18 cellular contexts compared by ENCODE assay signal in genomic region chr9:124311283-124311682, GRCh38. TPM values are rescaled to one million over a fixed set of nuclear protein-coding genes. Genes with fewer than 3 reads are reported as not detected.
DNase-seq lines count a peak whose midpoint lies in the region; ATAC-seq and TF ChIP-seq lines count a peak whose summit lies in the region.
"Had no signal": no experiment of that assay in that cellular context is flagged by ENCODE, and none has a peak within 500 bp of the region (broad histone marks: within the 10 kb centered on the region; RNA-seq: fewer than 3 reads in every experiment).

No MANE protein-coding gene starts in this region.

- H4K5ac ChIP-seq in H9 (ENCODE audit: insufficient read length, low read depth, low read length) = no peak overlapping the region

- H2BK20ac ChIP-seq in H9 (ENCODE audit: low read depth, low read length, poor library complexity, severe bottlenecking) = no peak overlapping the region

- no TSS peak for BruUV-seq in Calu3 (replicated peaks; lab: Mats Ljungman, UMichigan)

- no peak overlapping the region for H3T11ph ChIP-seq in H9 (ENCODE audit: low read length)

- no peak overlapping the region for H4K91ac ChIP-seq in H9 (ENCODE audit: insufficient read length, low read depth, low read length)

- no peak overlapping the region for H3K18ac ChIP-seq in H9 (ENCODE audit: insufficient read length, low read depth, low read length)

- H3K36me3 ChIP-seq in heart left ventricle = peaks cover 0 to 71% (median 8%) of the 10 kb centered on the region in 9 donors

- no peak for TF ChIP-seq POLR2A in heart left ventricle (IDR thresholded peaks at IDR 0.05)

- peaks cover 2% of the 10 kb centered on the region for H4K20me1 ChIP-seq in H9 (ENCODE audit: control insufficient read depth, insufficient read depth, insufficient read length)

- no peaks in the 10 kb centered on the region for H3K4me1 ChIP-seq in H9 (ENCODE audit: insufficient read depth, low read length)
- H3K4me1 ChIP-seq in heart left ventricle = peaks cover 0 to under 1% (median 0%) of the 10 kb centered on the region in 12 donors

- H3K56ac ChIP-seq in H9 (ENCODE audit: insufficient read length, low read depth, low read length) = no peak overlapping the region

- intact Hi-C loops in Calu3 (cut with micrococcal nuclease; ENCODE audit: unreplicated experiment) (no loop called here), activated B cell treated with CpG ODN at 0.5 μM for 24 hours (cut with micrococcal nuclease) (no loop called here), heart left ventricle (cut with DNase I) (loop anchor here in 1 of 10 donors (10.0 kb wide), 1 partner anchor 46 kb away; no protein-coding TSS in a partner anchor)

- H2BK15ac ChIP-seq in H9 (ENCODE audit: low read depth, low read length) = no peak overlapping the region

- peaks cover 21% of the 10 kb centered on the region for H3K36me3 Mint-ChIP-seq in Calu3 (ENCODE audit: insufficient read depth, unreplicated experiment)
- H3K36me3 Mint-ChIP-seq in H9 (ENCODE audit: insufficient read depth in 1 of 3, low read depth in 3 of 3) = no peaks in the 10 kb centered on the region; a peak in 1 of 7 replicates
- peaks cover 68% of the 10 kb centered on the region for H3K36me3 Mint-ChIP-seq in activated B cell treated with CpG ODN at 0.5 μM for 24 hours (ENCODE audit: low read depth)
- H3K36me3 Mint-ChIP-seq in neural crest cell (ENCODE audit: low read depth) = no peaks in the 10 kb centered on the region
- peaks cover 1% of the 10 kb centered on the region for H3K36me3 Mint-ChIP-seq in progenitor cell of endocrine pancreas (ENCODE audit: insufficient read depth)
- H3K36me3 Mint-ChIP-seq: natural killer cell treated with Interleukin-12 subunit alpha and Interleukin-12 subunit beta and Interleukin-15 and Interleukin-18, amount 100 ng/mL, for 72 hours had no signal

- H3K9me3 Mint-ChIP-seq in Calu3 (ENCODE audit: low read depth, unreplicated experiment) (no peaks in the 10 kb centered on the region), H9 (no peaks in the 10 kb centered on the region), activated B cell treated with CpG ODN at 0.5 μM for 24 hours (no peaks in the 10 kb centered on the region), neural crest cell (no peaks in the 10 kb centered on the region), progenitor cell of endocrine pancreas (ENCODE audit: low read depth) (no peaks in the 10 kb centered on the region)
- H3K9me3 Mint-ChIP-seq: activated CD4-positive, alpha-beta T cell treated with anti-CD3 and anti-CD28 coated beads, Interleukin-2, amount 10 ng/mL, durations not matched to agents 7 days and 5 days; natural killer cell treated with Interleukin-12 subunit alpha and Interleukin-12 subunit beta and Interleukin-15 and Interleukin-18, amount 100 ng/mL, for 72 hours had no signal

- H3K27ac Mint-ChIP-seq in Calu3 (ENCODE audit: unreplicated experiment) (peak overlapping the region; percentile 47), H9 (no peak overlapping the region; a peak in 2 of 7 replicates), activated B cell treated with CpG ODN at 0.5 μM for 24 hours (peak overlapping the region; percentile 36), neural crest cell (ENCODE audit: unreplicated experiment) (peak overlapping the region; percentile 50), progenitor cell of endocrine pancreas (no peak overlapping the region)
- H3K27ac Mint-ChIP-seq: activated CD4-positive, alpha-beta T cell treated with anti-CD3 and anti-CD28 coated beads, Interleukin-2, amount 10 ng/mL, durations not matched to agents 7 days and 5 days; natural killer cell treated with Interleukin-12 subunit alpha and Interleukin-12 subunit beta and Interleukin-15 and Interleukin-18, amount 100 ng/mL, for 72 hours had no signal

- H2AK5ac ChIP-seq in H9 (ENCODE audit: insufficient read length, low read length) = no peak overlapping the region

- TF ChIP-seq CTCF in Calu3 (IDR thresholded peaks at IDR 0.05; ENCODE audit: unreplicated experiment) (no peak), H9 (conservative IDR thresholded peaks at IDR 0.05) (peak; percentile 52; the same call in 2 of the 3 replicates), activated B cell treated with CpG ODN at 0.5 μM for 24 hours (IDR thresholded peaks at IDR 0.05) (no peak), neural crest cell (conservative IDR thresholded peaks at IDR 0.05) (no peak), heart left ventricle (IDR thresholded peaks at IDR 0.05) (no peak), progenitor cell of endocrine pancreas (IDR thresholded peaks at IDR 0.05; ENCODE audit: unreplicated experiment) (no peak)

- no peak overlapping the region for H3K27ac ChIP-seq in H9 (ENCODE audit: insufficient read length, low read depth, low read length)
- H3K27ac ChIP-seq in heart left ventricle = no peak overlapping the region
- H3K27ac ChIP-seq: BLaER1 treated with 17β-estradiol and CSF1 and Interleukin-3, amounts not matched to agents 10 nM and 100 nM; SK-N-MC; thoracic aorta had no signal

- no peaks in the 10 kb centered on the region for H3K79me1 ChIP-seq in H9 (ENCODE audit: insufficient read depth, low read depth, low read length, poor library complexity, severe bottlenecking)

- H3K27me3 ChIP-seq in H9 (ENCODE audit: insufficient read depth, low read length) (no peaks in the 10 kb centered on the region), heart left ventricle (no peaks in the 10 kb centered on the region)
- H3K27me3 ChIP-seq: BLaER1 treated with 17β-estradiol and CSF1 and Interleukin-3, amounts not matched to agents 10 nM and 100 nM had no signal

- H3K4me2 ChIP-seq in H9 (ENCODE audit: insufficient read depth, insufficient read length, low read length) = no peak overlapping the region
- H3K4me2 ChIP-seq: BLaER1 treated with 17β-estradiol and CSF1 and Interleukin-3, amounts not matched to agents 10 nM and 100 nM had no signal

- H3K4me3 ChIP-seq in heart left ventricle = no peak overlapping the region
- H3K4me3 ChIP-seq: BLaER1 treated with 17β-estradiol and CSF1 and Interleukin-3, amounts not matched to agents 10 nM and 100 nM; K562; SK-N-MC; thoracic aorta had no signal

- no peak overlapping the region for H2AFZ ChIP-seq in H9 (ENCODE audit: low read length)

- no CpG with 5 or more reads among the region's 5 CpGs for WGBS in H9 (ENCODE audit: extremely low coverage, insufficient read length, low lambda C conversion rate)
- 92 to 96% (median 95%) methylated on average over 4 to 5 of the region's 5 CpGs for WGBS in heart left ventricle, 4 donors

- H3K23me2 ChIP-seq in H9 (ENCODE audit: insufficient read length, low read depth, low read length, poor library complexity, severe bottlenecking) = no peaks in the 10 kb centered on the region

- H2BK5ac ChIP-seq in H9 (ENCODE audit: insufficient read length, low read length) = no peak overlapping the region

- POLR2A ChIA-PET in activated B cell treated with CpG ODN at 0.5 μM for 24 hours (lab: Charles Lee) = no interaction called here

- H3K79me2 ChIP-seq in H9 (ENCODE audit: insufficient read depth, low read length) = no peaks in the 10 kb centered on the region

- no peak overlapping the region for H4K8ac ChIP-seq in H9 (replicated peaks; ENCODE audit: insufficient read length, low read depth, low read length)

- no peak overlapping the region for H2BK120ac ChIP-seq in H9 (ENCODE audit: low read depth, low read length, poor library complexity, severe bottlenecking)

- no peak overlapping the region for H3K9ac ChIP-seq in H9 (ENCODE audit: extremely low read depth, insufficient read length, low read length)
- H3K9ac ChIP-seq: BLaER1 treated with 17β-estradiol and CSF1 and Interleukin-3, amounts not matched to agents 10 nM and 100 nM had no signal

- no peak overlapping the region for H2BK12ac ChIP-seq in H9 (ENCODE audit: insufficient read length, low read depth, low read length)

- H3K23ac ChIP-seq in H9 (ENCODE audit: insufficient read length, low read depth, low read length) = no peak overlapping the region

- H3K14ac ChIP-seq in H9 (ENCODE audit: insufficient read depth, low read length) = no peak overlapping the region

- CTCF ChIA-PET in Calu3 (lab: Charles Lee) = interaction anchor here (0.6 kb wide), 1 partner anchor 122 kb away, joined by 5 read pairs; no protein-coding TSS in a partner anchor
- CTCF ChIA-PET in activated B cell treated with CpG ODN at 0.5 μM for 24 hours (lab: Charles Lee) = interaction anchor here (0.9 to 3.4 kb wide), 2 partner anchors 45 to 185 kb away, joined by 3 to 14 read pairs; no protein-coding TSS in a partner anchor

- no peak for DNase-seq in Calu3
- peak; percentile 62 for DNase-seq in H9
- no peak for DNase-seq in activated B cell treated with CpG ODN at 0.5 μM for 24 hours
- no peak for DNase-seq in neural crest cell (ENCODE audit: low read depth, low spot score)
- no peak for DNase-seq in heart left ventricle
- DNase-seq in SW480 (ENCODE audit: low spot score) = no peak
- no peak for DNase-seq in progenitor cell of endocrine pancreas (ENCODE audit: low spot score, unreplicated experiment)
- DNase-seq: activated CD4-positive, alpha-beta T cell treated with anti-CD3 and anti-CD28 coated beads, Interleukin-2, amount 10 ng/mL, durations not matched to agents 7 days and 5 days; activated naive CD4-positive, alpha-beta T cell treated with anti-CD3 and anti-CD28 coated beads, Interleukin-2, amount 50 U/mL, for 16 hours; GOT3; NCI-H524; stimulated activated CD4-positive, alpha-beta T cell treated with anti-CD3 and anti-CD28 coated beads, Interleukin-12 subunit alpha, Interleukin-12 subunit beta, amount 100 ng/mL, for 4 hours; T1000 had no signal

- H3K9me3 ChIP-seq in H9 (ENCODE audit: control insufficient read depth, low read depth, low read length) (no peaks in the 10 kb centered on the region), heart left ventricle (no peaks in the 10 kb centered on the region)
- H3K9me3 ChIP-seq: BLaER1 treated with 17β-estradiol and CSF1 and Interleukin-3, amounts not matched to agents 10 nM and 100 nM; thoracic aorta had no signal

- H3K4me1 Mint-ChIP-seq in Calu3 (ENCODE audit: low read depth, unreplicated experiment) (peaks cover 12% of the 10 kb centered on the region), H9 (peaks cover 0 to 4% of the 10 kb centered on the region in 2 experiments; a peak in 1 of 4 replicates), activated B cell treated with CpG ODN at 0.5 μM for 24 hours (peaks cover 8% of the 10 kb centered on the region), neural crest cell (peaks cover 2% of the 10 kb centered on the region), progenitor cell of endocrine pancreas (ENCODE audit: low read depth) (no peaks in the 10 kb centered on the region)
- H3K4me1 Mint-ChIP-seq: activated CD4-positive, alpha-beta T cell treated with anti-CD3 and anti-CD28 coated beads, Interleukin-2, amount 10 ng/mL, durations not matched to agents 7 days and 5 days had no signal

- H3K27me3 Mint-ChIP-seq in Calu3 (ENCODE audit: unreplicated experiment) (no peaks in the 10 kb centered on the region), H9 (ENCODE audit: low read depth) (no peaks in the 10 kb centered on the region), activated B cell treated with CpG ODN at 0.5 μM for 24 hours (no peaks in the 10 kb centered on the region), neural crest cell (ENCODE audit: low read depth) (no peaks in the 10 kb centered on the region), progenitor cell of endocrine pancreas (no peaks in the 10 kb centered on the region)
- H3K27me3 Mint-ChIP-seq: activated CD4-positive, alpha-beta T cell treated with anti-CD3 and anti-CD28 coated beads, Interleukin-2, amount 10 ng/mL, durations not matched to agents 7 days and 5 days; natural killer cell treated with Interleukin-12 subunit alpha and Interleukin-12 subunit beta and Interleukin-15 and Interleukin-18, amount 100 ng/mL, for 72 hours had no signal

- H3K4me3 Mint-ChIP-seq in Calu3 (ENCODE audit: low read depth, unreplicated experiment) (no peak overlapping the region), H9 (no peak overlapping the region), activated B cell treated with CpG ODN at 0.5 μM for 24 hours (no peak overlapping the region), neural crest cell (no peak overlapping the region), progenitor cell of endocrine pancreas (ENCODE audit: low read depth) (no peak overlapping the region)
- H3K4me3 Mint-ChIP-seq: activated CD4-positive, alpha-beta T cell treated with anti-CD3 and anti-CD28 coated beads, Interleukin-2, amount 10 ng/mL, durations not matched to agents 7 days and 5 days; natural killer cell treated with Interleukin-12 subunit alpha and Interleukin-12 subunit beta and Interleukin-15 and Interleukin-18, amount 100 ng/mL, for 72 hours had no signal

- H3K4ac ChIP-seq in H9 (ENCODE audit: low read depth, low read length) = no peak overlapping the region

- ATAC-seq in activated B cell treated with CpG ODN at 0.5 μM for 24 hours (ENCODE audit: low read depth) (no peak), heart left ventricle (no peak)
- ATAC-seq: K562; natural killer cell treated with Interleukin-12 subunit alpha and Interleukin-12 subunit beta and Interleukin-15 and Interleukin-18, amount 100 ng/mL, for 72 hours had no signal

RNA-seq across cellular contexts. Expression of gene NEK6, which starts 53.5 kb away (rescaled TPM):
- total RNA-seq in Calu3 (2022) = 42.2 and 43.0 TPM in 2 replicates
- total RNA-seq in H9 (2021) = 13.7 and 14.3 TPM in 2 replicates
- total RNA-seq in activated B cell treated with CpG ODN at 0.5 μM for 24 hours = 110 and 115 TPM in 2 replicates
- total RNA-seq in neural crest cell = 31.7 and 31.9 TPM in 2 replicates
- 10 to 100 TPM in 2 of 9 donors, 1 to 10 TPM in 7; 5.0 to 42.4 (median 6.8) TPM for total RNA-seq in heart left ventricle
- polyA plus RNA-seq in heart left ventricle = 1 to 10 TPM; 1.8 to 4.0 TPM
- 23.9 and 24.4 TPM in 2 replicates for total RNA-seq in progenitor cell of endocrine pancreas

Comparison
In these comparisons a context has a peak if more than half of its experiments do, and no peak if none do; other contexts are left out.
1. H3K27ac Mint-ChIP-seq: peak in Calu3 (single experiment), activated B cell treated with CpG ODN at 0.5 μM for 24 hours (single experiment) and neural crest cell (single experiment); none in H9 (0 of 3) and progenitor cell of endocrine pancreas (single experiment).